ENCODE assay signal across 10 cellular contexts in the genomic region with DNA sequence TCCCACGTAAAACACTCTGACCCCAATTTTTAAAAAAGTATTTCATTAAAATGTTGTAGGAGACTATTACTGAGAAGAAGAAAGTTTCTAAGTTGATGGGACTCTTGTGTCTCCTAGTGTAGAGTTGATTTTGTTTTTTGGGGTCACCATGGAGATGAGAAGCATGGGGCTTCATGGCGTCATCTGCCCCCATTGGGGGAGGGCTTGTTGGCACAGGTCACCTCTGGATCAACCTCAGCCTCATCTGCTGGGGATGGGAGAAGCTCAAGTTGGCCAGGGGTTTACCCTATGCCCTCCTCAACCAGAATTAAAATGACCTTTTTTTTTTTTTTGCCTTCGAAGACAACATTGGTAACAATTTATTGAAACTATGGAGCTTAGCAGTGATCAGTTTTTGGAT. TPM values are rescaled to one million over a fixed set of nuclear protein-coding genes. Genes with fewer than 3 reads are reported as not detected.
DNase-seq lines count a peak whose midpoint lies in the region; ATAC-seq and TF ChIP-seq lines count a peak whose summit lies in the region.
"Had no signal": no experiment of that assay in that cellular context is flagged by ENCODE, and none has a peak within 500 bp of the region (broad histone marks: within the 10 kb centered on the region; RNA-seq: fewer than 3 reads in every experiment).

No MANE protein-coding gene starts in this region.

- H3K27ac Mint-ChIP-seq in CD8-positive, alpha-beta memory T cell, result peak overlapping the region in 7 of 8 donors; percentile 39 to 88 (median 68)
- H3K27ac Mint-ChIP-seq in activated naive CD8-positive, alpha-beta T cell, result peak overlapping the region; percentile 62
- H3K27ac Mint-ChIP-seq in natural killer cell, result peak overlapping the region in 1 of 2 donors; percentile 54

- H3K36me3 ChIP-seq in CD8-positive, alpha-beta memory T cell (ENCODE audit: insufficient read depth, low read length), result no peaks in the 10 kb centered on the region

- peak; percentile 45 to 55 (median 48) for ATAC-seq in natural killer cell
- no peak for ATAC-seq in GM21367 (IDR thresholded peaks at IDR 0.05; ENCODE audit: unreplicated experiment)
- no peak for ATAC-seq in HG03342 (IDR thresholded peaks at IDR 0.05; ENCODE audit: unreplicated experiment)

- H3K4me3 Mint-ChIP-seq in CD8-positive, alpha-beta memory T cell, result peak overlapping the region in 6 of 7 donors; percentile 5 to 71 (median 33)
- peak overlapping the region; percentile 68 for H3K4me3 Mint-ChIP-seq in activated naive CD8-positive, alpha-beta T cell
- H3K4me3 Mint-ChIP-seq in natural killer cell, result no peak overlapping the region

- H3K9me3 ChIP-seq in CD8-positive, alpha-beta memory T cell (ENCODE audit: low read length), result no peaks in the 10 kb centered on the region

- no peaks in the 10 kb centered on the region for H3K9me3 Mint-ChIP-seq in CD8-positive, alpha-beta memory T cell
- no peaks in the 10 kb centered on the region for H3K9me3 Mint-ChIP-seq in activated naive CD8-positive, alpha-beta T cell (ENCODE audit: low read depth)
- H3K9me3 Mint-ChIP-seq in natural killer cell, result no peaks in the 10 kb centered on the region
- H3K9me3 Mint-ChIP-seq: CD14-positive monocyte had no signal

- CTCF ChIA-PET in CD8-positive, alpha-beta memory T cell (lab: Charles Lee), result interaction anchor here (1.6 kb wide), 1 partner anchor 41 kb away, joined by 5 read pairs; no protein-coding TSS in a partner anchor

- intact Hi-C loops in natural killer cell (cut with micrococcal nuclease), result no loop called here

- peak overlapping the region; percentile 1 for H3K4me3 ChIP-seq in CD8-positive, alpha-beta memory T cell (ENCODE audit: low read length)
- no peak overlapping the region for H3K4me3 ChIP-seq in HL-60 (replicated peaks; ENCODE audit: insufficient read depth, low read length)

- DNase-seq in CD8-positive, alpha-beta memory T cell, result peak in 2 of 5 donors; percentile 10 to 34
- DNase-seq in HL-60 (ENCODE audit: low read depth in 1 of 2, low spot score in 1 of 2) (no peak), natural killer cell (no peak), Kasumi-1 (lab: John Stamatoyannopoulos, UW) (no peak)
- no peak for DNase-seq in stimulated activated CD4-positive, alpha-beta T cell treated with anti-CD3 and anti-CD28 coated beads, Interleukin-15, amount 100 ng/mL, for 24 hours
- DNase-seq: NCI-H2107 had no signal

- H3K27ac ChIP-seq in CD8-positive, alpha-beta memory T cell (ENCODE audit: low read depth, low read length), result peak overlapping the region; percentile 21
- H3K27ac ChIP-seq in HL-60 (replicated peaks), result peak overlapping the region; percentile 47

- no peak for TF ChIP-seq CTCF in HL-60 (IDR thresholded peaks at IDR 0.05; ENCODE audit: insufficient read depth, low read length)
- TF ChIP-seq CTCF in natural killer cell (IDR thresholded peaks at IDR 0.05), result no peak

- POLR2A ChIA-PET in CD8-positive, alpha-beta memory T cell (lab: Charles Lee), result interaction anchor here (0.6 kb wide), 1 partner anchor 722 kb away, joined by 3 read pairs; no protein-coding TSS in a partner anchor

- H3K36me3 Mint-ChIP-seq in CD8-positive, alpha-beta memory T cell, result peaks cover 0 to 57% (median 4%) of the 10 kb centered on the region in 3 donors
- peaks cover 4% of the 10 kb centered on the region for H3K36me3 Mint-ChIP-seq in activated naive CD8-positive, alpha-beta T cell
- no peaks in the 10 kb centered on the region for H3K36me3 Mint-ChIP-seq in natural killer cell

- no peaks in the 10 kb centered on the region for H3K27me3 Mint-ChIP-seq in CD8-positive, alpha-beta memory T cell
- no peaks in the 10 kb centered on the region for H3K27me3 Mint-ChIP-seq in activated naive CD8-positive, alpha-beta T cell
- H3K27me3 Mint-ChIP-seq in natural killer cell (ENCODE audit: low read depth in 2 of 2), result no peaks in the 10 kb centered on the region

- peaks cover 69 to 90% (median 85%) of the 10 kb centered on the region in 3 donors for H3K4me1 Mint-ChIP-seq in CD8-positive, alpha-beta memory T cell
- H3K4me1 Mint-ChIP-seq in activated naive CD8-positive, alpha-beta T cell (ENCODE audit: low read depth), result peaks cover 71% of the 10 kb centered on the region
- H3K4me1 Mint-ChIP-seq in natural killer cell, result peaks cover 55 to 74% of the 10 kb centered on the region in 2 donors

- H3K27me3 ChIP-seq in CD8-positive, alpha-beta memory T cell (ENCODE audit: insufficient read depth, low read length, poor library complexity, severe bottlenecking), result no peaks in the 10 kb centered on the region
- H3K27me3 ChIP-seq in HL-60 (ENCODE audit: insufficient read depth, poor library complexity, severe bottlenecking), result no peaks in the 10 kb centered on the region

- H3K4me1 ChIP-seq in CD8-positive, alpha-beta memory T cell (ENCODE audit: insufficient read depth, low read length), result peaks cover 63% of the 10 kb centered on the region

RNA-seq across cellular contexts. Expression of a gene that starts 28.3 kb away (rescaled TPM):
- 10 to 100 TPM; 57.1 to 58.0 TPM for total RNA-seq in CD8-positive, alpha-beta memory T cell
- 2.3 TPM for polyA plus RNA-seq in CD8-positive, alpha-beta memory T cell
- 100 to 1,000 TPM in 1 of 3 donors, 10 to 100 TPM in 2; 95.5 to 145 (median 96.8) TPM for total RNA-seq in natural killer cell

Comparison
In these comparisons a context has a peak if more than half of its experiments do, and no peak if none do; other contexts are left out.
1. ATAC-seq: peak in natural killer cell (3 of 3); none in GM21367 (single experiment) and HG03342 (single experiment).